ENCODE assay signal across 11 cellular contexts in the genomic region with DNA sequence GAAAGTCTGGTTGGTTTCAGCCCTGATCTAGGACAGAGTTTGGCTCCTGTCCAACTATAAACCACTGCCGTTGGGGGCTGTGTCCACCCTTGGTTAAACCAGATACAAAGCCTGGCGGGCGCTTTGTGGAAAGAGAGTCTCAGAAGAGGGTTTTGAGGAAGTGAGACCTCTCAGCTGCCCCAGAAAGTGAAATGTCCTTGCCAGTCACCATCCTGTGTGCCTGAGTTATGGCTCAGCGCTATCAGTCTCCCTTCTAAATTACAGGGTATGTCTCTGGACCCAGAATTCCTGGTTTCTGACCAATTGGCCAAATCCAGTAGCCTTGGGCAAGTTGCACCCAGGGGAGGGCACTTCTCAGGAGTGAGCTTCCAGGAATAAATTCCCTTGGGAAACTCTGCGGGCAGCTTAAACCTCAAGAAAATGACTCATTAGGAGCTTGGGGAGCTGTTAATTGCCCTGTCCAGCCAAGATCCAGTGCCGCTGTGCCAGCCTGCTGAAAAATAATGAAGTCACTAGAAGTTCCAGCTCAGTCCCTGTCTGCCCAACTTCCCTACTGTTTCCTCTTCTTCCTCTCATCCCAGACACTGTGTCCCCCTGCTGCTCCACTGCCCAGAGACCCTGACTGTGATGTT.
A peak's percentile ranks its signal among the peaks of the same experiment; 100 is the strongest.
DNase-seq lines count a peak whose midpoint lies in the region; ATAC-seq, FAIRE-seq and TF ChIP-seq lines count a peak whose summit lies in the region.
"Had no signal": no experiment of that assay in that cellular context is flagged by ENCODE, and none has a peak within 500 bp of the region (broad histone marks: within the 10 kb centered on the region; RNA-seq: fewer than 3 reads in every experiment).

No MANE protein-coding gene starts in this region.

- H3K4me1 ChIP-seq in ACC112 (ENCODE audit: control insufficient read depth, insufficient read depth, low read length, unreplicated experiment) (peaks cover 35% of the 10 kb centered on the region), HepG2 (ENCODE audit: insufficient read depth, low read length) (no peaks in the 10 kb centered on the region)

- no peak overlapping the region for H3K4me2 ChIP-seq in HepG2 (ENCODE audit: low read depth, low read length)
- H3K4me2 ChIP-seq: KMS-11 had no signal

- H4K20me1 ChIP-seq in HepG2 (ENCODE audit: insufficient read depth, low read length), result no peaks in the 10 kb centered on the region

- no peak for TF ChIP-seq POLR2A in HepG2 (IDR thresholded peaks at IDR 0.05; ENCODE audit: insufficient read depth in 1 of 2, low read depth in 2 of 2, low read length in 2 of 2)

- peaks cover 9% of the 10 kb centered on the region; the same call in 1 of the 2 replicates for H3K9me3 ChIP-seq in HepG2 (ENCODE audit: low read length)

- H2AFZ ChIP-seq in ACC112 (ENCODE audit: low read length, unreplicated experiment) (no peak overlapping the region), HepG2 (ENCODE audit: low read length) (no peak overlapping the region)

- H3K9ac ChIP-seq in HepG2 (ENCODE audit: insufficient read depth, low read depth, low read length), result no peak overlapping the region
- H3K9ac ChIP-seq: KMS-11 had no signal

- H3K27ac ChIP-seq in ACC112 (ENCODE audit: low read depth, low read length), result peak overlapping the region; percentile 68
- no peak overlapping the region for H3K27ac ChIP-seq in HepG2 (ENCODE audit: extremely low read length, insufficient read depth, low read length)
- H3K27ac ChIP-seq: C4-2B, KMS-11 had no signal

- ATAC-seq in GM21447 (IDR thresholded peaks at IDR 0.05; ENCODE audit: unreplicated experiment) (peak; percentile 67), HepG2 (no peak), GM21737 (IDR thresholded peaks at IDR 0.05; ENCODE audit: unreplicated experiment) (no peak)

- FAIRE-seq in HepG2 (lab: Jason Lieb, UNC), result no peak

- no TSS peak for BruUV-seq in HepG2 (replicated peaks; lab: Mats Ljungman, UMichigan)

- DNase-seq in MV-4-11 (lab: John Stamatoyannopoulos, UW) (peak; percentile 98), epithelial cell of esophagus (ENCODE audit: low read depth) (peak; percentile 95), HepG2 (ENCODE audit: low spot score) (no peak), cerebellar nuclear complex (lab: John Stamatoyannopoulos, UW) (no peak)
- DNase-seq in activated naive CD4-positive, alpha-beta T cell treated with anti-CD3 and anti-CD28 coated beads for 36 hours, result no peak
- DNase-seq: activated naive CD4-positive, alpha-beta T cell had no signal

- in situ Hi-C loops in HepG2 (cut with HindIII; ENCODE audit: extremely low pct_ligation_motif_present, low pct_unique_long_range_greater_than_20kb), result loop anchor here (10.0 kb wide), 1 partner anchor 217 kb away; no protein-coding TSS in a partner anchor

- intact Hi-C loops in HepG2 (cut with micrococcal nuclease; ENCODE audit: unreplicated experiment), result no loop called here
- intact Hi-C loops in activated naive CD4-positive, alpha-beta T cell treated with anti-CD3 and anti-CD28 coated beads for 36 hours (cut with micrococcal nuclease), result loop anchor here (5.0 kb wide), 1 partner anchor 225 kb away; no protein-coding TSS in a partner anchor

- POLR2A ChIA-PET in HepG2 (lab: Yijun Ruan, JAX), result no interaction called here

- peaks cover 1% of the 10 kb centered on the region for H3K36me3 Mint-ChIP-seq in activated naive CD4-positive, alpha-beta T cell treated with anti-CD3 and anti-CD28 coated beads for 36 hours (ENCODE audit: low read depth)

- no peaks in the 10 kb centered on the region for H3K4me1 Mint-ChIP-seq in activated naive CD4-positive, alpha-beta T cell treated with anti-CD3 and anti-CD28 coated beads for 36 hours (ENCODE audit: low read depth)

- TF ChIP-seq EP300 in HepG2 (IDR thresholded peaks at IDR 0.05; ENCODE audit: low read depth in 2 of 2, low read length in 2 of 2) (no peak), HepG2 (CRISPR knock-in tag; IDR thresholded peaks at IDR 0.05; ENCODE audit: borderline replicate concordance) (no peak)

- CTCF ChIA-PET in HepG2 (lab: Yijun Ruan, JAX; ENCODE audit: low intra/inter-chr PET ratio, low total read pairs), result interaction anchor here (1.1 to 1.8 kb wide), 2 partner anchors 225 to 799 kb away, joined by 4 to 9 read pairs; no protein-coding TSS in a partner anchor
- CTCF ChIA-PET in activated naive CD4-positive, alpha-beta T cell treated with anti-CD3 and anti-CD28 coated beads for 36 hours (lab: Charles Lee), result interaction anchor here (0.5 to 2.0 kb wide), 16 partner anchors 8 to 224 kb away, joined by 3 to 14 read pairs (median 4); no protein-coding TSS in a partner anchor

- H3K27me3 Mint-ChIP-seq in activated naive CD4-positive, alpha-beta T cell treated with anti-CD3 and anti-CD28 coated beads for 36 hours (ENCODE audit: low read depth), result peaks cover 19% of the 10 kb centered on the region

- H3K27me3 ChIP-seq in ACC112 (ENCODE audit: insufficient read depth, low read length), result peaks cover 13% of the 10 kb centered on the region
- H3K27me3 ChIP-seq in HepG2 (ENCODE audit: control insufficient read depth in 1 of 2, insufficient read depth in 2 of 2, low read length in 2 of 2), result no peaks in the 10 kb centered on the region

- peak; percentile 4 for TF ChIP-seq CTCF in epithelial cell of esophagus (IDR thresholded peaks at IDR 0.05; ENCODE audit: insufficient read depth, low read depth, low read length, missing control alignments)
- no peak for TF ChIP-seq CTCF in HepG2 (CRISPR knock-in tag; IDR thresholded peaks at IDR 0.05)

- no peak overlapping the region for H3K4me3 Mint-ChIP-seq in activated naive CD4-positive, alpha-beta T cell treated with anti-CD3 and anti-CD28 coated beads for 36 hours

- no peak overlapping the region for H3K27ac Mint-ChIP-seq in activated naive CD4-positive, alpha-beta T cell treated with anti-CD3 and anti-CD28 coated beads for 36 hours

- 72% methylated on average over 4 of the region's 6 CpGs for WGBS in HepG2 (ENCODE audit: low lambda C conversion rate)

- no peaks in the 10 kb centered on the region for H3K79me2 ChIP-seq in ACC112 (ENCODE audit: control insufficient read depth, insufficient read depth, low read length, unreplicated experiment)
- H3K79me2 ChIP-seq in HepG2 (ENCODE audit: insufficient read depth, low read length), result no peaks in the 10 kb centered on the region

- peak overlapping the region; percentile 8; the same call in 1 of the 2 replicates for H3K4me3 ChIP-seq in ACC112 (ENCODE audit: low read depth, low read length)
- H3K4me3 ChIP-seq in epithelial cell of esophagus (ENCODE audit: low read length), result no peak overlapping the region
- no peak overlapping the region for H3K4me3 ChIP-seq in HepG2 (replicated peaks in 1 of 3; ENCODE audit: insufficient read depth in 1 of 3, low read depth in 2 of 3, low read length in 3 of 3)

- TF ChIP-seq RAD21 in HepG2 (CRISPR knock-in tag; IDR thresholded peaks at IDR 0.05), result no peak

- H3K36me3 ChIP-seq in ACC112 (ENCODE audit: insufficient read depth, low read length), result no peaks in the 10 kb centered on the region
- no peaks in the 10 kb centered on the region for H3K36me3 ChIP-seq in HepG2 (replicated peaks in 1 of 2; ENCODE audit: control insufficient read depth in 1 of 2, insufficient read depth in 2 of 2, low read length in 2 of 2)

- peaks cover 10% of the 10 kb centered on the region for H3K9me3 Mint-ChIP-seq in activated naive CD4-positive, alpha-beta T cell treated with anti-CD3 and anti-CD28 coated beads for 36 hours

TF ChIP-seq in HepG2, 621 proteins besides CTCF, POLR2A, EP300 and RAD21:
- no peak for TF ChIP-seq ADNP (CRISPR knock-in tag; IDR thresholded peaks at IDR 0.05)
- no peak for TF ChIP-seq POLR2AphosphoS5 (IDR thresholded peaks at IDR 0.05; ENCODE audit: low read depth, low read length)
- TF ChIP-seq RORA (CRISPR knock-in tag; IDR thresholded peaks at IDR 0.05), result no peak
- TF ChIP-seq ZNF383 (CRISPR knock-in tag; IDR thresholded peaks at IDR 0.05; ENCODE audit: borderline replicate concordance), result no peak
- no peak for TF ChIP-seq ZNF367 (CRISPR knock-in tag; IDR thresholded peaks at IDR 0.05; ENCODE audit: borderline replicate concordance)
- TF ChIP-seq, protein P1, sequence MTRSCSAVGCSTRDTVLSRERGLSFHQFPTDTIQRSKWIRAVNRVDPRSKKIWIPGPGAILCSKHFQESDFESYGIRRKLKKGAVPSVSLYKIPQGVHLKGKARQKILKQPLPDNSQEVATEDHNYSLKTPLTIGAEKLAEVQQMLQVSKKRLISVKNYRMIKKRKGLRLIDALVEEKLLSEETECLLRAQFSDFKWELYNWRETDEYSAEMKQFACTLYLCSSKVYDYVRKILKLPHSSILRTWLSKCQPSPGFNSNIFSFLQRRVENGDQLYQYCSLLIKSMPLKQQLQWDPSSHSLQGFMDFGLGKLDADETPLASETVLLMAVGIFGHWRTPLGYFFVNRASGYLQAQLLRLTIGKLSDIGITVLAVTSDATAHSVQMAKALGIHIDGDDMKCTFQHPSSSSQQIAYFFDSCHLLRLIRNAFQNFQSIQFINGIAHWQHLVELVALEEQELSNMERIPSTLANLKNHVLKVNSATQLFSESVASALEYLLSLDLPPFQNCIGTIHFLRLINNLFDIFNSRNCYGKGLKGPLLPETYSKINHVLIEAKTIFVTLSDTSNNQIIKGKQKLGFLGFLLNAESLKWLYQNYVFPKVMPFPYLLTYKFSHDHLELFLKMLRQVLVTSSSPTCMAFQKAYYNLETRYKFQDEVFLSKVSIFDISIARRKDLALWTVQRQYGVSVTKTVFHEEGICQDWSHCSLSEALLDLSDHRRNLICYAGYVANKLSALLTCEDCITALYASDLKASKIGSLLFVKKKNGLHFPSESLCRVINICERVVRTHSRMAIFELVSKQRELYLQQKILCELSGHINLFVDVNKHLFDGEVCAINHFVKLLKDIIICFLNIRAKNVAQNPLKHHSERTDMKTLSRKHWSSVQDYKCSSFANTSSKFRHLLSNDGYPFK (CRISPR knock-in tag; IDR thresholded peaks at IDR 0.05; ENCODE audit: borderline replicate concordance), result no peak
- TF ChIP-seq, protein P2, sequence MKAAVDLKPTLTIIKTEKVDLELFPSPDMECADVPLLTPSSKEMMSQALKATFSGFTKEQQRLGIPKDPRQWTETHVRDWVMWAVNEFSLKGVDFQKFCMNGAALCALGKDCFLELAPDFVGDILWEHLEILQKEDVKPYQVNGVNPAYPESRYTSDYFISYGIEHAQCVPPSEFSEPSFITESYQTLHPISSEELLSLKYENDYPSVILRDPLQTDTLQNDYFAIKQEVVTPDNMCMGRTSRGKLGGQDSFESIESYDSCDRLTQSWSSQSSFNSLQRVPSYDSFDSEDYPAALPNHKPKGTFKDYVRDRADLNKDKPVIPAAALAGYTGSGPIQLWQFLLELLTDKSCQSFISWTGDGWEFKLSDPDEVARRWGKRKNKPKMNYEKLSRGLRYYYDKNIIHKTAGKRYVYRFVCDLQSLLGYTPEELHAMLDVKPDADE (CRISPR knock-in tag; IDR thresholded peaks at IDR 0.05), result no peak
- TF ChIP-seq LCORL (IDR thresholded peaks at IDR 0.05), result no peak
- no peak for TF ChIP-seq LCORL (CRISPR knock-in tag; IDR thresholded peaks at IDR 0.05)
- no peak for TF ChIP-seq PHF5A (CRISPR knock-in tag; IDR thresholded peaks at IDR 0.05; ENCODE audit: low read depth, unreplicated experiment)
- TF ChIP-seq HDAC1 (CRISPR knock-in tag; IDR thresholded peaks at IDR 0.05), result no peak

Comparison
In these comparisons a context has a peak if more than half of its experiments do, and no peak if none do; other contexts are left out.
1. DNase-seq: peak in MV-4-11 (single experiment) and epithelial cell of esophagus (single experiment); none in HepG2 (single experiment), activated naive CD4-positive, alpha-beta T cell treated with anti-CD3 and anti-CD28 coated beads for 36 hours (single experiment) and cerebellar nuclear complex (0 of 2).